In genomic region chr2:15673919-15674636, GRCh38 we compare ENCODE assay signal across 14 cellular contexts.
DNase-seq lines count a peak whose midpoint lies in the region; ATAC-seq and TF ChIP-seq lines count a peak whose summit lies in the region.
"Had no signal": no experiment of that assay in that cellular context is flagged by ENCODE, and none has a peak within 500 bp of the region (broad histone marks: within the 10 kb centered on the region; RNA-seq: fewer than 3 reads in every experiment).

No MANE protein-coding gene starts in this region.

- H3K4me2 ChIP-seq in BLaER1 = peak overlapping the region; percentile 33

- TF ChIP-seq CTCF in lung (IDR thresholded peaks at IDR 0.05; ENCODE audit: control extremely low read depth, extremely low read depth) = no peak

- no peaks in the 10 kb centered on the region for H3K27me3 ChIP-seq in BLaER1
- H3K27me3 ChIP-seq in lung (ENCODE audit: control insufficient read depth, insufficient read depth) = no peaks in the 10 kb centered on the region

- H4K20me1 ChIP-seq in BLaER1 = no peaks in the 10 kb centered on the region

- no peaks in the 10 kb centered on the region for H3K9me3 ChIP-seq in BLaER1
- H3K9me3 ChIP-seq in lung (ENCODE audit: control insufficient read depth in 2 of 2, insufficient read depth in 1 of 2, low read length in 1 of 2) = no peaks in the 10 kb centered on the region

- H3K9ac ChIP-seq in BLaER1 = no peak overlapping the region

- H3K4me3 ChIP-seq in BLaER1 (no peak overlapping the region), lung (no peak overlapping the region)

- DNase-seq in M059J (ENCODE audit: low read depth) (peak; percentile 5), epithelial cell of prostate (ENCODE audit: low read depth, low spot score) (peak; percentile 80), lung (ENCODE audit: low spot score) (peak; percentile 38)
- DNase-seq in activated CD8-positive, alpha-beta memory T cell treated with anti-CD3 and anti-CD28 coated beads, Interleukin-2, amount 50 U/mL, for 4 hours = no peak
- DNase-seq: activated T-cell treated with anti-CD3 and anti-CD28 coated beads, Interleukin-2, amount 50 U/mL, for 72 hours; C1 segment of cervical spinal cord; NCI-H2029 treated with DMSO at 0.1 percent for 48 hours; posterior cingulate gyrus; RPMI8226 had no signal

- ATAC-seq in lung (ENCODE audit: insufficient read depth, low FRiP score) (peak; percentile 30), HG02840 (IDR thresholded peaks at IDR 0.05; ENCODE audit: low FRiP score, unreplicated experiment) (no peak), GM21528 (IDR thresholded peaks at IDR 0.05; ENCODE audit: low FRiP score, unreplicated experiment) (no peak), HG02610 (IDR thresholded peaks at IDR 0.05; ENCODE audit: unreplicated experiment) (no peak)
- ATAC-seq: activated T-cell treated with anti-CD3 and anti-CD28 coated beads, Interleukin-2, amount 50 U/mL, for 72 hours had no signal

- H3K36me3 ChIP-seq in BLaER1 (no peaks in the 10 kb centered on the region), lung (ENCODE audit: control insufficient read depth in 2 of 2, insufficient read depth in 2 of 2, low read length in 2 of 2) (no peaks in the 10 kb centered on the region)

- H3K27ac ChIP-seq in BLaER1 (no peak overlapping the region), epithelial cell of prostate (peak overlapping the region; percentile 81), lung (ENCODE audit: low read depth in 1 of 2, low read length in 1 of 2) (peak overlapping the region in 1 of 2 donors; percentile 71)
- H3K27ac ChIP-seq: VCaP had no signal

- WGBS in lung, 2 donors = 66 to 87% methylated on average over 7 of the region's 7 CpGs

- peaks cover 11% of the 10 kb centered on the region for H3K4me1 ChIP-seq in BLaER1
- peaks cover 0 to 3% of the 10 kb centered on the region in 2 donors for H3K4me1 ChIP-seq in lung (ENCODE audit: control insufficient read depth in 2 of 2, insufficient read depth in 2 of 2, low read length in 2 of 2)
